ENCODE assay signal across 24 cellular contexts in genomic region chr17:74145756-74146155, GRCh38.
"Had no signal": no experiment of that assay in that cellular context is flagged by ENCODE, and none has a peak within 500 bp of the region (broad histone marks: within the 10 kb centered on the region; RNA-seq: fewer than 3 reads in every experiment).

No MANE protein-coding gene starts in this region.

- H3K4me1 ChIP-seq: breast epithelium, left ventricle myocardium inferior, right atrium auricular region, testis, transverse colon had no signal

- ATAC-seq: activated naive CD8-positive, alpha-beta T cell treated with anti-CD3 and anti-CD28 coated beads, Interleukin-2, amount 50 U/mL, for 24 hours; esophagus mucosa; mucosa of descending colon; T-helper 17 cell had no signal

- DNase-seq: activated CD4-positive, alpha-beta memory T cell treated with anti-CD3 and anti-CD28 coated beads, Interleukin-2, amount 10 ng/mL, durations not matched to agents 7 days and 5 days; activated CD4-positive, alpha-beta T cell treated with anti-CD3 and anti-CD28 coated beads for 1 hour; activated CD4-positive, alpha-beta T cell treated with anti-CD3 and anti-CD28 coated beads, Interleukin-2, amount 10 ng/mL, durations not matched to agents 7 days and 5 days; activated naive CD8-positive, alpha-beta T cell treated with anti-CD3 and anti-CD28 coated beads, Interleukin-2, amount 50 U/mL, for 24 hours; activated T-cell treated with anti-CD3 and anti-CD28 coated beads, Interleukin-2, amount 50 U/mL, for 48 hours; amygdala; central memory CD4-positive, alpha-beta T cell; foreskin melanocyte; left ventricle myocardium inferior; mesendoderm; mucosa of descending colon; occipital lobe; stimulated activated CD4-positive, alpha-beta T cell treated with anti-CD3 and anti-CD28 coated beads, Interleukin-2, amount 100 ng/mL, for 48 hours; stimulated activated naive CD4-positive, alpha-beta T cell treated with Interleukin-2 at 50 U/mL for 16 hours; T-helper 17 cell; T1000; testis; transverse colon had no signal

- H3K27me3 Mint-ChIP-seq: activated CD4-positive, alpha-beta T cell treated with anti-CD3 and anti-CD28 coated beads, Interleukin-2, amount 10 ng/mL, durations not matched to agents 7 days and 5 days had no signal

- H3K27me3 ChIP-seq: breast epithelium, right atrium auricular region, testis had no signal

- H3K27ac ChIP-seq: breast epithelium, left ventricle myocardium inferior, right atrium auricular region, testis, transverse colon had no signal

- H3K9me3 ChIP-seq: testis had no signal

- H3K4me3 Mint-ChIP-seq: activated CD4-positive, alpha-beta memory T cell treated with anti-CD3 and anti-CD28 coated beads, Interleukin-2, amount 10 ng/mL, durations not matched to agents 7 days and 5 days; activated CD4-positive, alpha-beta T cell treated with anti-CD3 and anti-CD28 coated beads, Interleukin-2, amount 10 ng/mL, durations not matched to agents 7 days and 5 days; activated naive CD4-positive, alpha-beta T cell treated with anti-CD3 and anti-CD28 coated beads, Interleukin-2, amount 50 U/mL, for 24 hours; activated naive CD8-positive, alpha-beta T cell treated with anti-CD3 and anti-CD28 coated beads, Interleukin-2, amount 50 U/mL, for 24 hours; T-helper 17 cell had no signal

- H3K36me3 ChIP-seq: breast epithelium, left ventricle myocardium inferior, right atrium auricular region, transverse colon had no signal

- H3K27ac Mint-ChIP-seq: activated CD4-positive, alpha-beta memory T cell treated with anti-CD3 and anti-CD28 coated beads, Interleukin-2, amount 10 ng/mL, durations not matched to agents 7 days and 5 days; activated CD4-positive, alpha-beta T cell treated with anti-CD3 and anti-CD28 coated beads, Interleukin-2, amount 10 ng/mL, durations not matched to agents 7 days and 5 days; activated naive CD4-positive, alpha-beta T cell treated with anti-CD3 and anti-CD28 coated beads, Interleukin-2, amount 50 U/mL, for 24 hours; activated naive CD8-positive, alpha-beta T cell treated with anti-CD3 and anti-CD28 coated beads, Interleukin-2, amount 50 U/mL, for 24 hours; activated T-helper 2 cell treated with anti-CD3 and anti-CD28 coated beads, Interferon-gamma antibody, Interleukin-2, Interleukin-4, amounts not matched to agents 10 μg/mL and 5 μg/mL and 100 μg/mL, durations not matched to agents 14 hours and 24 hours and 36 hours; T-helper 17 cell had no signal

- H3K4me3 ChIP-seq: breast epithelium, left ventricle myocardium inferior, lung, mucosa of descending colon, right atrium auricular region, testis, transverse colon had no signal

- H3K4me1 Mint-ChIP-seq: activated CD4-positive, alpha-beta memory T cell treated with anti-CD3 and anti-CD28 coated beads, Interleukin-2, amount 10 ng/mL, durations not matched to agents 7 days and 5 days; activated CD4-positive, alpha-beta T cell treated with anti-CD3 and anti-CD28 coated beads, Interleukin-2, amount 10 ng/mL, durations not matched to agents 7 days and 5 days; activated naive CD4-positive, alpha-beta T cell treated with anti-CD3 and anti-CD28 coated beads, Interleukin-2, amount 50 U/mL, for 24 hours; activated naive CD8-positive, alpha-beta T cell treated with anti-CD3 and anti-CD28 coated beads, Interleukin-2, amount 50 U/mL, for 24 hours; T-helper 17 cell had no signal
